In genomic region chr1:47023268-47024137, GRCh38 we compare ENCODE assay signal across 9 cellular contexts. TPM values are rescaled to one million over a fixed set of nuclear protein-coding genes. Genes with fewer than 3 reads are reported as not detected.
DNase-seq lines count a peak whose midpoint lies in the region; ATAC-seq and TF ChIP-seq lines count a peak whose summit lies in the region.
"Had no signal": no experiment of that assay in that cellular context is flagged by ENCODE, and none has a peak within 500 bp of the region (broad histone marks: within the 10 kb centered on the region; RNA-seq: fewer than 3 reads in every experiment).

TSS of gene CYP4X1 (plus strand) at chr1:47023669. CDS start at chr1:47023818, 149 bp downstream.

- peak within 1 kb of the TSS; percentile 33 for H3K27ac ChIP-seq in suprapubic skin

- H3K36me3 ChIP-seq in suprapubic skin = no peaks in the 10 kb centered on the region

- ATAC-seq in HG02642 (IDR thresholded peaks at IDR 0.05; ENCODE audit: poor library complexity, unreplicated experiment) = no peak

- H3K4me3 ChIP-seq in choroid plexus epithelial cell (ENCODE audit: low read depth, low read length) (peak within 1 kb of the TSS; percentile 59), suprapubic skin (peak within 1 kb of the TSS; percentile 49)

- TF ChIP-seq POLR2A in suprapubic skin (IDR thresholded peaks at IDR 0.05) = no peak

- DNase-seq in NCI-H2029 treated with DMSO at 0.1 percent for 48 hours (lab: John Stamatoyannopoulos, UW) (peak; percentile 86), choroid plexus epithelial cell (ENCODE audit: low read depth) (peak; percentile 60), kidney tubule cell (ENCODE audit: low spot score) (peak; percentile 4), suprapubic skin (ENCODE audit: low spot score in 2 of 2) (no peak), T-helper 2 cell (no peak), EL (no peak), HCEC 1CT (no peak)

- peaks cover 9% of the 10 kb centered on the region for H3K27me3 ChIP-seq in suprapubic skin

- no peaks in the 10 kb centered on the region for H3K9me3 ChIP-seq in suprapubic skin

- TF ChIP-seq EP300 in suprapubic skin (IDR thresholded peaks at IDR 0.05) = no peak

- 1% methylated on average over 28 of the region's 49 CpGs for WGBS in suprapubic skin

- TF ChIP-seq CTCF in choroid plexus epithelial cell (conservative IDR thresholded peaks at IDR 0.05; ENCODE audit: low read depth, low read length) = no peak
- TF ChIP-seq CTCF in suprapubic skin (IDR thresholded peaks at IDR 0.05) = no peak

- H3K4me1 ChIP-seq in suprapubic skin = peaks cover 15% of the 10 kb centered on the region

RNA-seq across cellular contexts. Expression of gene CYP4X1, which starts in this region (rescaled TPM):
- 10 to 100 TPM in 2 of 4 donors, 1 to 10 TPM in 2; 6.2 to 41.8 (median 11.2) TPM for total RNA-seq in suprapubic skin
- total RNA-seq: SK-MEL-5 had no signal

Comparison
In these comparisons a context has a peak if more than half of its experiments do, and no peak if none do; other contexts are left out.
1. DNase-seq: peak in NCI-H2029 treated with DMSO at 0.1 percent for 48 hours (single experiment), choroid plexus epithelial cell (single experiment) and kidney tubule cell (single experiment); none in suprapubic skin (0 of 2), T-helper 2 cell (0 of 5), EL (single experiment) and HCEC 1CT (single experiment).